ENCODE assay signal across 1 cellular context in the genomic region with DNA sequence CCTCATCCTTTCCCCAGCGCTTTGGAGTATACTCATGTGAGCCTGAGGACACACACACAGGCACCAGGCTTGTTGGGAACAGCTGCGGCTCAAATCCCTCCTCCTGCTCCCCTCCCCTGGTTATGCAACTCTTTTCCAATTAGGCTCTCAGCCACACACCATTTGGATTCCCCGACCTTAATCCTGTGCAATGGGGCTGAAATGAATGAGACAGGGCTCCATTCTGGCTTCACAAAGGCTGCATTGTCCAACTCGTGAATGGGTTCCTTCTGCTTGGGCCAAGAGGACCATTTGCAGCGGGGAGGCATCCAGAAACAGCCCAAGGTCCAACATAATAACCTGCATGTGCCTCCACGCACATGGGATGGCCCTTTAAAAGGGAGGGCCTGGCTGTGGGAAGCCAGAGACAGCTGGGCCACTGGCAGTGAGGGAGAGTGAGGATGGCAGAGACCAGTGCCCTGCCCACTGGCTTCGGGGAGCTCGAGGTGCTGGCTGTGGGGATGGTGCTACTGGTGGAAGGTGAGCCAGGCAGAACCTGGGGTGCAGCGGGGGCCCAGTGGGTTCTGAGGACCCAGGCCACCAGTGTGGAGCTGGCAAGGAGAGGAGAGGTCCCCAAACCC.
A peak's percentile ranks its signal among the peaks of the same experiment; 100 is the strongest.
TF ChIP-seq lines count a peak whose summit lies in the region.

TSS of gene RGR (plus strand) at position 403 of the 620 bp plus-strand sequence. CDS start at position 441, 38 bp downstream.

TF ChIP-seq in HepG2, 621 proteins besides CTCF, POLR2A, EP300 and RAD21 (continued from another document and continues in another):
- TF ChIP-seq, protein P1, sequence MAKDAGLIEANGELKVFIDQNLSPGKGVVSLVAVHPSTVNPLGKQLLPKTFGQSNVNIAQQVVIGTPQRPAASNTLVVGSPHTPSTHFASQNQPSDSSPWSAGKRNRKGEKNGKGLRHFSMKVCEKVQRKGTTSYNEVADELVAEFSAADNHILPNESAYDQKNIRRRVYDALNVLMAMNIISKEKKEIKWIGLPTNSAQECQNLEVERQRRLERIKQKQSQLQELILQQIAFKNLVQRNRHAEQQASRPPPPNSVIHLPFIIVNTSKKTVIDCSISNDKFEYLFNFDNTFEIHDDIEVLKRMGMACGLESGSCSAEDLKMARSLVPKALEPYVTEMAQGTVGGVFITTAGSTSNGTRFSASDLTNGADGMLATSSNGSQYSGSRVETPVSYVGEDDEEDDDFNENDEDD (CRISPR knock-in tag; IDR thresholded peaks at IDR 0.05; ENCODE audit: borderline replicate concordance): peak; percentile 41; the same call in 1 of the 2 replicates
- TF ChIP-seq ZBTB3 (CRISPR knock-in tag; IDR thresholded peaks at IDR 0.05; ENCODE audit: borderline replicate concordance, low read depth) (no peak), HOXA3 (CRISPR knock-in tag; IDR thresholded peaks at IDR 0.05) (no peak), HDAC1 (CRISPR knock-in tag; IDR thresholded peaks at IDR 0.05) (0 out of 2 replicates have a peak, but pooled peaks have one; percentile 33), ZNF629 (CRISPR knock-in tag; conservative IDR thresholded peaks at IDR 0.05) (peak; percentile 92), MXD4 (CRISPR knock-in tag; IDR thresholded peaks at IDR 0.05) (no peak), CEBPG (CRISPR knock-in tag; IDR thresholded peaks at IDR 0.05) (peak; percentile 73), RNF2 (conservative IDR thresholded peaks at IDR 0.05; ENCODE audit: low read depth) (no peak), TBX2 (CRISPR knock-in tag; IDR thresholded peaks at IDR 0.05; ENCODE audit: borderline replicate concordance) (peak; percentile 37; the same call in 1 of the 2 replicates), RBM22 (optimal IDR thresholded peaks at IDR 0.05; ENCODE audit: low read length) (no peak), POGZ (CRISPR knock-in tag; IDR thresholded peaks at IDR 0.05) (0 out of 2 replicates have a peak, but pooled peaks have one; percentile 42), SOX13 (IDR thresholded peaks at IDR 0.05) (no peak), SOX13 (CRISPR knock-in tag; conservative IDR thresholded peaks at IDR 0.05 in 1 of 2, IDR thresholded peaks at IDR 0.05 in 1 of 2) (peak in 1 of 2 experiments; percentile 38; a peak in 1 of 4 replicates), GATAD2A (CRISPR knock-in tag; IDR thresholded peaks at IDR 0.05) (0 out of 2 replicates have a peak, but pooled peaks have one; percentile 14), KDM5B (CRISPR knock-in tag; IDR thresholded peaks at IDR 0.05; ENCODE audit: borderline replicate concordance) (0 out of 2 replicates have a peak, but pooled peaks have one; percentile 29), MYC (CRISPR knock-in tag; IDR thresholded peaks at IDR 0.05; ENCODE audit: borderline replicate concordance) (peak; percentile 60; the same call in 1 of the 2 replicates), ARNT2 (CRISPR knock-in tag; IDR thresholded peaks at IDR 0.05; ENCODE audit: low read depth) (no peak), ZNF768 (CRISPR knock-in tag; IDR thresholded peaks at IDR 0.05) (peak; percentile 13; the same call in 1 of the 2 replicates), NR1H2 (CRISPR knock-in tag; IDR thresholded peaks at IDR 0.05; ENCODE audit: borderline replicate concordance, low read depth) (no peak), ZNF530 (CRISPR knock-in tag; IDR thresholded peaks at IDR 0.05; ENCODE audit: low read depth) (no peak), CEBPB (IDR thresholded peaks at IDR 0.05; ENCODE audit: borderline replicate concordance, low read depth, low read length) (peak; percentile 52; the same call in 1 of the 2 replicates), PATZ1 (CRISPR knock-in tag; IDR thresholded peaks at IDR 0.05) (0 out of 2 replicates have a peak, but pooled peaks have one; percentile 25), HDAC2 (CRISPR knock-in tag; IDR thresholded peaks at IDR 0.05) (peak; percentile 20; the same call in 1 of the 2 replicates), TGIF2 (CRISPR knock-in tag; IDR thresholded peaks at IDR 0.05) (peak; percentile 23; the same call in 1 of the 2 replicates), CBX5 (CRISPR knock-in tag; IDR thresholded peaks at IDR 0.05; ENCODE audit: borderline replicate concordance) (no peak), PHF8 (CRISPR knock-in tag; IDR thresholded peaks at IDR 0.05) (0 out of 2 replicates have a peak, but pooled peaks have one; percentile 19), ZBTB7B (CRISPR knock-in tag; IDR thresholded peaks at IDR 0.05) (0 out of 2 replicates have a peak, but pooled peaks have one; percentile 30), RXRA (CRISPR knock-in tag; IDR thresholded peaks at IDR 0.05) (no peak), MED1 (CRISPR knock-in tag; IDR thresholded peaks at IDR 0.05) (no peak), REST (IDR thresholded peaks at IDR 0.05; ENCODE audit: borderline replicate concordance in 1 of 2, low read depth in 1 of 2, low read length in 2 of 2) (no peak), PAXIP1 (CRISPR knock-in tag; conservative IDR thresholded peaks at IDR 0.05) (0 out of 2 replicates have a peak, but pooled peaks have one; percentile 22)
- TF ChIP-seq, protein P2, sequence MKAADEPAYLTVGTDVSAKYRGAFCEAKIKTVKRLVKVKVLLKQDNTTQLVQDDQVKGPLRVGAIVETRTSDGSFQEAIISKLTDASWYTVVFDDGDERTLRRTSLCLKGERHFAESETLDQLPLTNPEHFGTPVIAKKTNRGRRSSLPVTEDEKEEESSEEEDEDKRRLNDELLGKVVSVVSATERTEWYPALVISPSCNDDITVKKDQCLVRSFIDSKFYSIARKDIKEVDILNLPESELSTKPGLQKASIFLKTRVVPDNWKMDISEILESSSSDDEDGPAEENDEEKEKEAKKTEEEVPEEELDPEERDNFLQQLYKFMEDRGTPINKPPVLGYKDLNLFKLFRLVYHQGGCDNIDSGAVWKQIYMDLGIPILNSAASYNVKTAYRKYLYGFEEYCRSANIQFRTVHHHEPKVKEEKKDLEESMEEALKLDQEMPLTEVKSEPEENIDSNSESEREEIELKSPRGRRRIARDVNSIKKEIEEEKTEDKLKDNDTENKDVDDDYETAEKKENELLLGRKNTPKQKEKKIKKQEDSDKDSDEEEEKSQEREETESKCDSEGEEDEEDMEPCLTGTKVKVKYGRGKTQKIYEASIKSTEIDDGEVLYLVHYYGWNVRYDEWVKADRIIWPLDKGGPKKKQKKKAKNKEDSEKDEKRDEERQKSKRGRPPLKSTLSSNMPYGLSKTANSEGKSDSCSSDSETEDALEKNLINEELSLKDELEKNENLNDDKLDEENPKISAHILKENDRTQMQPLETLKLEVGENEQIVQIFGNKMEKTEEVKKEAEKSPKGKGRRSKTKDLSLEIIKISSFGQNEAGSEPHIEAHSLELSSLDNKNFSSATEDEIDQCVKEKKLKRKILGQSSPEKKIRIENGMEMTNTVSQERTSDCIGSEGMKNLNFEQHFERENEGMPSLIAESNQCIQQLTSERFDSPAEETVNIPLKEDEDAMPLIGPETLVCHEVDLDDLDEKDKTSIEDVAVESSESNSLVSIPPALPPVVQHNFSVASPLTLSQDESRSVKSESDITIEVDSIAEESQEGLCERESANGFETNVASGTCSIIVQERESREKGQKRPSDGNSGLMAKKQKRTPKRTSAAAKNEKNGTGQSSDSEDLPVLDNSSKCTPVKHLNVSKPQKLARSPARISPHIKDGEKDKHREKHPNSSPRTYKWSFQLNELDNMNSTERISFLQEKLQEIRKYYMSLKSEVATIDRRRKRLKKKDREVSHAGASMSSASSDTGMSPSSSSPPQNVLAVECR (CRISPR knock-in tag; IDR thresholded peaks at IDR 0.05; ENCODE audit: borderline replicate concordance): 0 out of 2 replicates have a peak, but pooled peaks have one; percentile 33
- TF ChIP-seq, protein P3, sequence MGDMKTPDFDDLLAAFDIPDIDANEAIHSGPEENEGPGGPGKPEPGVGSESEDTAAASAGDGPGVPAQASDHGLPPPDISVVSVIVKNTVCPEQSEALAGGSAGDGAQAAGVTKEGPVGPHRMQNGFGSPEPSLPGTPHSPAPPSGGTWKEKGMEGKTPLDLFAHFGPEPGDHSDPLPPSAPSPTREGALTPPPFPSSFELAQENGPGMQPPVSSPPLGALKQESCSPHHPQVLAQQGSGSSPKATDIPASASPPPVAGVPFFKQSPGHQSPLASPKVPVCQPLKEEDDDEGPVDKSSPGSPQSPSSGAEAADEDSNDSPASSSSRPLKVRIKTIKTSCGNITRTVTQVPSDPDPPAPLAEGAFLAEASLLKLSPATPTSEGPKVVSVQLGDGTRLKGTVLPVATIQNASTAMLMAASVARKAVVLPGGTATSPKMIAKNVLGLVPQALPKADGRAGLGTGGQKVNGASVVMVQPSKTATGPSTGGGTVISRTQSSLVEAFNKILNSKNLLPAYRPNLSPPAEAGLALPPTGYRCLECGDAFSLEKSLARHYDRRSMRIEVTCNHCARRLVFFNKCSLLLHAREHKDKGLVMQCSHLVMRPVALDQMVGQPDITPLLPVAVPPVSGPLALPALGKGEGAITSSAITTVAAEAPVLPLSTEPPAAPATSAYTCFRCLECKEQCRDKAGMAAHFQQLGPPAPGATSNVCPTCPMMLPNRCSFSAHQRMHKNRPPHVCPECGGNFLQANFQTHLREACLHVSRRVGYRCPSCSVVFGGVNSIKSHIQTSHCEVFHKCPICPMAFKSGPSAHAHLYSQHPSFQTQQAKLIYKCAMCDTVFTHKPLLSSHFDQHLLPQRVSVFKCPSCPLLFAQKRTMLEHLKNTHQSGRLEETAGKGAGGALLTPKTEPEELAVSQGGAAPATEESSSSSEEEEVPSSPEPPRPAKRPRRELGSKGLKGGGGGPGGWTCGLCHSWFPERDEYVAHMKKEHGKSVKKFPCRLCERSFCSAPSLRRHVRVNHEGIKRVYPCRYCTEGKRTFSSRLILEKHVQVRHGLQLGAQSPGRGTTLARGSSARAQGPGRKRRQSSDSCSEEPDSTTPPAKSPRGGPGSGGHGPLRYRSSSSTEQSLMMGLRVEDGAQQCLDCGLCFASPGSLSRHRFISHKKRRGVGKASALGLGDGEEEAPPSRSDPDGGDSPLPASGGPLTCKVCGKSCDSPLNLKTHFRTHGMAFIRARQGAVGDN (CRISPR knock-in tag; IDR thresholded peaks at IDR 0.05): peak; percentile 61
- TF ChIP-seq, protein P4, sequence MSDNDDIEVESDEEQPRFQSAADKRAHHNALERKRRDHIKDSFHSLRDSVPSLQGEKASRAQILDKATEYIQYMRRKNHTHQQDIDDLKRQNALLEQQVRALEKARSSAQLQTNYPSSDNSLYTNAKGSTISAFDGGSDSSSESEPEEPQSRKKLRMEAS (IDR thresholded peaks at IDR 0.05): peak; percentile 82
